Comparison of ENCODE assay signal across 30 cellular contexts in genomic region chr4:170193496-170193895, GRCh38.
"Had no signal": no experiment of that assay in that cellular context is flagged by ENCODE, and none has a peak within 500 bp of the region (broad histone marks: within the 10 kb centered on the region; RNA-seq: fewer than 3 reads in every experiment).

No MANE protein-coding gene starts in this region.

- H3K4me3 Mint-ChIP-seq: activated CD4-positive, alpha-beta memory T cell treated with anti-CD3 and anti-CD28 coated beads for 36 hours; activated T-helper 1 cell treated with anti-CD3 and anti-CD28 coated beads, Interleukin-12 subunit alpha, Interleukin-12 subunit beta, Interleukin-2, Interleukin-4 antibody, amounts not matched to agents 30 ng/mL and 10 ng/mL and 1 ng/mL, durations not matched to agents 14 hours and 24 hours and 36 hours; central memory CD8-positive, alpha-beta T cell; dendritic cell treated with granulocyte-macrophage colony-stimulating factor and Interleukin-4, amounts not matched to agents 40 ng/mL and 50 ng/mL, for 4 days; endodermal cell; nephron; T-helper 1 cell treated with Interleukin-12 subunit alpha and Interleukin-12 subunit beta and Interleukin-4 antibody, amounts not matched to agents 30 μg/mL and 1 μg/mL, for 36 hours had no signal

- H3K27me3 Mint-ChIP-seq: activated CD4-positive, alpha-beta memory T cell treated with anti-CD3 and anti-CD28 coated beads for 36 hours; dendritic cell treated with granulocyte-macrophage colony-stimulating factor and Interleukin-4, amounts not matched to agents 40 ng/mL and 50 ng/mL, for 4 days had no signal

- H3K27me3 ChIP-seq: gastrocnemius medialis, tibial nerve had no signal

- FAIRE-seq: urothelium cell line had no signal

- H3K36me3 ChIP-seq: gastrocnemius medialis, lower lobe of right lung, tibial nerve, WERI-Rb-1 had no signal

- H3K4me1 Mint-ChIP-seq: central memory CD8-positive, alpha-beta T cell; nephron had no signal

- DNase-seq: activated CD4-positive, alpha-beta memory T cell treated with anti-CD3 and anti-CD28 coated beads for 36 hours; activated CD4-positive, alpha-beta T cell treated with anti-CD3 and anti-CD28 coated beads for 48 hours; activated CD8-positive, alpha-beta memory T cell treated with anti-CD3 and anti-CD28 coated beads, Interleukin-2, amount 50 U/mL, for 4 hours; activated gamma-delta T cell; activated naive CD4-positive, alpha-beta T cell treated with anti-CD3 and anti-CD28 coated beads, Interleukin-2, amount 50 U/mL, for 16 hours; activated T-cell treated with anti-CD3 and anti-CD28 coated beads, Interleukin-2, amount 50 U/mL, for 1 hour; amygdala; endodermal cell; gastrocnemius medialis; glutamatergic neuron; hippocampal formation; lower lobe of right lung; mesendoderm; mucosa of descending colon; posterior cingulate gyrus; right cardiac atrium; stimulated activated CD4-positive, alpha-beta T cell treated with anti-CD3 and anti-CD28 coated beads, Interleukin-15, amount 100 ng/mL, for 24 hours; stimulated activated CD4-positive, alpha-beta T cell treated with anti-CD3 and anti-CD28 coated beads, Interleukin-2, amount 100 ng/mL, for 24 hours; stimulated activated naive CD4-positive, alpha-beta T cell; T1000; WERI-Rb-1 had no signal

- H3K27ac Mint-ChIP-seq: activated CD4-positive, alpha-beta memory T cell treated with anti-CD3 and anti-CD28 coated beads for 36 hours; activated T-helper 1 cell treated with anti-CD3 and anti-CD28 coated beads, Interleukin-12 subunit alpha, Interleukin-12 subunit beta, Interleukin-2, Interleukin-4 antibody, amounts not matched to agents 30 ng/mL and 10 ng/mL and 1 ng/mL, durations not matched to agents 14 hours and 24 hours and 36 hours; dendritic cell treated with granulocyte-macrophage colony-stimulating factor and Interleukin-4, amounts not matched to agents 40 ng/mL and 50 ng/mL, for 4 days; endodermal cell; nephron; T-helper 1 cell treated with Interleukin-12 subunit alpha and Interleukin-12 subunit beta and Interleukin-4 antibody, amounts not matched to agents 30 μg/mL and 1 μg/mL, for 36 hours had no signal

- H3K4me3 ChIP-seq: gastrocnemius medialis, lower lobe of right lung, mucosa of descending colon, tibial nerve had no signal

- ATAC-seq: activated CD4-positive, CD25-positive, alpha-beta regulatory T cell treated with anti-CD3 and anti-CD28 coated beads, Interleukin-2, amount 50 U/mL, for 24 hours; gastrocnemius medialis; left lobe of liver; lower lobe of right lung; mucosa of descending colon; right cardiac atrium had no signal

- H3K9me3 Mint-ChIP-seq: activated CD4-positive, alpha-beta memory T cell treated with anti-CD3 and anti-CD28 coated beads for 36 hours; activated T-helper 1 cell treated with anti-CD3 and anti-CD28 coated beads, Interleukin-12 subunit alpha, Interleukin-12 subunit beta, Interleukin-2, Interleukin-4 antibody, amounts not matched to agents 30 ng/mL and 10 ng/mL and 1 ng/mL, durations not matched to agents 14 hours and 24 hours and 36 hours; nephron; T-helper 1 cell treated with Interleukin-12 subunit alpha and Interleukin-12 subunit beta and Interleukin-4 antibody, amounts not matched to agents 30 μg/mL and 1 μg/mL, for 36 hours had no signal

- H3K36me3 Mint-ChIP-seq: activated CD4-positive, alpha-beta memory T cell treated with anti-CD3 and anti-CD28 coated beads for 36 hours had no signal
